ENCODE assay signal across 8 cellular contexts in the genomic region with DNA sequence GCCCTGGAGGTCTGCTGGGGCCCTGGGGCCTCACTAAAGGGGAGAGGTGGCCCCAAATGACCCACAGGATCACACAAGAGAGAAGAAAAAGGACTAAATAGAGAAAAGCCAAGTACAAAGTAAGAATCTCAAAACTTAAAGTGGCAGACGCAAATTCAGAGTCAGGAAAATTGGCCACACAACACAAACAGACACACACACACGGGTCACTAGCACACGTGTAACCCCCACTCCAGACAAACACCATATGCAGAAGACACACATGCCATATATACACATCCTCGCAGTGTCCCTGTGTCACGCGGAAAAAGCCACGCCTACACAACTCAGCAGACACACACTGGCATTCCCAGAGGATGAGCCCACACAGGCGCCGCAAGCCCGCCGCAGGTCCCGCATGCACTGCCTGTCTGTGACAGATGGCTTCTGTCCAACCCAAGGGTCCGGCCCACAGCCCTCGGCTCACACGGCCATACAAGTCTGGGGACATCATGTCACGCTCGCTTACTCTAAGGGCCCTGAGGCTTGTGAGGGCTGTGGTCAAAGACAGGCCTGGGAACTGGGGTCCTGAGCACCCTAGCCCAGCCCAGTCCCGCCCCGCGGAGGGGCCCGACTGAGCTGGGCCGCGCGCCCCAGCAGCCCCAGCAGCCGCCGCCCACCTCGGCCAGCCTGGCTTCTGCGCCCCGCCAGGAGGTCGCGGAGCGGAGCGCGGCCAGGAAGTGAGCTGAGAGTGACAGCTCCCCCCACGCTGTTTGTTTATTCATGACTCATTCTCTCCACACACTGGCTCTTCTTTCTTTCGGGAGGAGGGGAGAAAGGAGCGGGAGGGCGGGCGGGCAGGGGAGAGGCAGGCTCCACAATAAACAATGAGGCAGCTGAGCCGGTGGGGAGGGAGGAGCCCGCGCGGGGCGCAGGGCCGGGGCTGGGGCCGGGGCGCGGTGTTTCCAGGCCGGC.
DNase-seq lines count a peak whose midpoint lies in the region; TF ChIP-seq lines count a peak whose summit lies in the region.

No MANE protein-coding gene starts in this region.

- H3K9ac ChIP-seq in SK-N-MC (ENCODE audit: insufficient read length), result peak overlapping the region; percentile 66

- peaks cover 2% of the 10 kb centered on the region for H3K27me3 Mint-ChIP-seq in HFFc6 (ENCODE audit: insufficient read depth)
- no peaks in the 10 kb centered on the region for H3K27me3 Mint-ChIP-seq in activated naive CD8-positive, alpha-beta T cell

- H3K4me1 Mint-ChIP-seq in HFFc6 (ENCODE audit: low read depth), result peaks cover 61% of the 10 kb centered on the region
- H3K4me1 Mint-ChIP-seq in activated naive CD8-positive, alpha-beta T cell (ENCODE audit: low read depth), result peaks cover 30% of the 10 kb centered on the region

- H3K4me3 Mint-ChIP-seq in HFFc6, result peak overlapping the region; percentile 85
- H3K4me3 Mint-ChIP-seq in activated naive CD8-positive, alpha-beta T cell, result peak overlapping the region; percentile 77

- H3K9me3 Mint-ChIP-seq in HFFc6, result no peaks in the 10 kb centered on the region
- no peaks in the 10 kb centered on the region for H3K9me3 Mint-ChIP-seq in activated naive CD8-positive, alpha-beta T cell (ENCODE audit: low read depth)

- H3K27ac Mint-ChIP-seq in HFFc6, result peak overlapping the region; percentile 100
- peak overlapping the region; percentile 66 for H3K27ac Mint-ChIP-seq in activated naive CD8-positive, alpha-beta T cell

- no peak for TF ChIP-seq CTCF in HFFc6 (IDR thresholded peaks at IDR 0.05)

- no peaks in the 10 kb centered on the region for H3K36me3 ChIP-seq in SK-N-MC (ENCODE audit: insufficient read depth, low read length)

- no peaks in the 10 kb centered on the region for H3K9me3 ChIP-seq in SK-N-MC (ENCODE audit: low read depth, low read length)

- DNase-seq in GM03348 (ENCODE audit: low spot score), result peak; percentile 95
- DNase-seq in HFFc6, result peak; percentile 87
- peak; percentile 83 for DNase-seq in MV-4-11 (lab: John Stamatoyannopoulos, UW)
- no peak for DNase-seq in SK-N-MC (ENCODE audit: low read depth, low spot score)
- DNase-seq in glomerular endothelial cell (ENCODE audit: extremely low read depth, low read depth, low spot score), result peak; percentile 36
- peak; percentile 86 for DNase-seq in occipital lobe (lab: John Stamatoyannopoulos, UW)
- peak; percentile 93 for DNase-seq in superior temporal gyrus (ENCODE audit: extremely low spot score)

- H3K4me3 ChIP-seq in SK-N-MC, result peak overlapping the region; percentile 74

- H3K27ac ChIP-seq in SK-N-MC, result peak overlapping the region; percentile 68

- H3K36me3 Mint-ChIP-seq in HFFc6 (ENCODE audit: low read depth), result no peaks in the 10 kb centered on the region
- H3K36me3 Mint-ChIP-seq in activated naive CD8-positive, alpha-beta T cell, result peaks cover 2% of the 10 kb centered on the region
